In the genomic region with DNA sequence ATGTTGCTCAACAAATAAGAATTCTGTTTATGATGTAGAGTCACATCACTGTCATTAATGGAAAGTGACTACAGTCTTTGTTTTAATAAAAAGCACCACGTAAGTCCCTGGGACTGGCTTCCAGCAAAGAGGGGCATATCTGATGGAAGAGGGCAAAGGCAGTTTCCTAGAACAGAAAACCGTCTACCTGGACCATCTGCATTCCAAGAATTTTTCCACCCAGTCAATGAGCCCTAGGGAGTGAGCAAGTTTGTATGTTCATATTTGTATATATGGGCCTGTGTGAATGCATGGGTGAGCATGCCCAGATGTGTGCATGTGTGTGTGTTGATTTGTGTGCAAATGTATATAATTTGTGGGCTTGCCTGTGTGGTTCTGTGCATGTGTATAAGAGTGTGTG, we compare ENCODE assay signal across 1 cellular context.
TF ChIP-seq lines count a peak whose summit lies in the region.

No MANE protein-coding gene starts in this region.

TF ChIP-seq in H1, 55 proteins besides CTCF, POLR2A, EP300 and RAD21:
- TF ChIP-seq MAX (IDR thresholded peaks at IDR 0.05) (no peak), TEAD4 (IDR thresholded peaks at IDR 0.05; ENCODE audit: low read depth, low read length) (no peak), FOSL1 (IDR thresholded peaks at IDR 0.05; ENCODE audit: insufficient read depth, low read depth, low read length) (no peak), PHF8 (conservative IDR thresholded peaks at IDR 0.05; ENCODE audit: low read depth, low read length) (no peak)
